In the genomic region with DNA sequence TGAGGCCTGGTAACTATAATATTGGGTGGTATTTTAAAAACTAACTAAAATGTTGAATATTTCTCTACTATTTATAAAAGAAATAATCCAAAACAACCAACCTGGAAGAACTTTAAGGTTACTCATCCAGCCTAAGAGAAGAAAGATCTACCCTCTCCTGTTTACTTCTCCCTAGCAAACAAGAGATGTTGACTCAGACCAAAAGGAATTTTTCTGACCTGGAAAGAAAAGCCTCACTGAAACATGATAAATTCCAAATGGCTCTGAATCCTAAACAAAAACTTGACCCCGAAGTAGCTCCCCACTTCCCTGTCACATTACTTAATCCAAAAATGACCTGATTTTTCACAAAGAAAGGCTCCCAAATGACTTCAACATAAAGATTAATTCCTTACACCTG, we compare ENCODE assay signal across 14 cellular contexts.
DNase-seq lines count a peak whose midpoint lies in the region; TF ChIP-seq lines count a peak whose summit lies in the region.
"Had no signal": no experiment of that assay in that cellular context is flagged by ENCODE, and none has a peak within 500 bp of the region (broad histone marks: within the 10 kb centered on the region; RNA-seq: fewer than 3 reads in every experiment).

No MANE protein-coding gene starts in this region.

- H3K4me2 ChIP-seq in BLaER1 (0 out of 2 replicates have a peak overlapping the region, but pooled peaks have one; percentile 14), mesenchymal stem cell (ENCODE audit: low read length, poor library complexity, severe bottlenecking) (no peak overlapping the region), neuronal stem cell (ENCODE audit: insufficient read depth, low read length, poor library complexity, severe bottlenecking) (no peak overlapping the region)

- no peak overlapping the region for H3K14ac ChIP-seq in mesenchymal stem cell (ENCODE audit: low read length in 2 of 2)
- no peak overlapping the region for H3K14ac ChIP-seq in neuronal stem cell (ENCODE audit: low read length)

- H3K4me3 Mint-ChIP-seq in activated CD4-positive, alpha-beta memory T cell treated with anti-CD3 and anti-CD28 coated beads for 36 hours = no peak overlapping the region
- H3K4me3 Mint-ChIP-seq: activated naive CD8-positive, alpha-beta T cell treated with anti-CD3 and anti-CD28 coated beads, Interleukin-2, amount 10 ng/mL, durations not matched to agents 7 days and 5 days; stimulated activated naive CD8-positive, alpha-beta T cell treated with anti-CD3 and anti-CD28 coated beads, Interleukin-15, Interleukin-2, amounts not matched to agents 100 ng/mL and 50 ng/mL, for 24 hours had no signal

- intact Hi-C loops in activated CD4-positive, alpha-beta memory T cell treated with anti-CD3 and anti-CD28 coated beads for 36 hours (cut with micrococcal nuclease) = no loop called here

- peaks cover 40% of the 10 kb centered on the region for H3K4me1 ChIP-seq in BLaER1
- H3K4me1 ChIP-seq in mesenchymal stem cell (ENCODE audit: control insufficient read depth, insufficient read depth, low read depth, low read length) = peaks cover 21% of the 10 kb centered on the region
- peaks cover 0 to 6% of the 10 kb centered on the region in 2 donors for H3K4me1 ChIP-seq in neuronal stem cell (ENCODE audit: control insufficient read depth in 2 of 2, insufficient read depth in 1 of 2, low read depth in 1 of 2, low read length in 2 of 2)

- H3K4ac ChIP-seq in mesenchymal stem cell (ENCODE audit: low read depth in 1 of 2, low read length in 2 of 2) = no peak overlapping the region
- no peak overlapping the region for H3K4ac ChIP-seq in neuronal stem cell (ENCODE audit: low read length)

- no peak overlapping the region for H4K8ac ChIP-seq in mesenchymal stem cell (ENCODE audit: low read length)
- H4K8ac ChIP-seq in neuronal stem cell (ENCODE audit: low read depth, low read length) = no peak overlapping the region

- DNase-seq in M059J (ENCODE audit: low read depth) (peak; percentile 74), cardiac fibroblast (ENCODE audit: low read depth in 2 of 2) (peak; percentile 41 to 46), mesenchymal stem cell (peak; percentile 79), OCI-M1 (lab: John Stamatoyannopoulos, UW) (no peak), epidermal melanocyte (ENCODE audit: insufficient read length, low spot score) (no peak), neuronal stem cell (ENCODE audit: low spot score) (no peak)
- DNase-seq in activated CD4-positive, alpha-beta memory T cell treated with anti-CD3 and anti-CD28 coated beads for 36 hours = no peak
- DNase-seq: activated naive CD8-positive, alpha-beta T cell treated with anti-CD3 and anti-CD28 coated beads, Interleukin-2, amount 10 ng/mL, durations not matched to agents 7 days and 5 days; activated T-cell treated with anti-CD3 and anti-CD28 coated beads, Interleukin-2, amount 50 U/mL, for 1 hour; hippocampal formation; left cardiac atrium had no signal

- no peaks in the 10 kb centered on the region for H3K27me3 ChIP-seq in BLaER1
- no peaks in the 10 kb centered on the region for H3K27me3 ChIP-seq in mesenchymal stem cell (ENCODE audit: control insufficient read depth in 1 of 2, insufficient read depth in 1 of 2, low read length in 2 of 2)
- no peaks in the 10 kb centered on the region for H3K27me3 ChIP-seq in neuronal stem cell (ENCODE audit: control insufficient read depth in 3 of 3, insufficient read depth in 3 of 3, low read depth in 1 of 3, low read length in 3 of 3)

- H2AK5ac ChIP-seq in mesenchymal stem cell (ENCODE audit: low read length, severe bottlenecking) (no peak overlapping the region), neuronal stem cell (ENCODE audit: low read depth, low read length) (no peak overlapping the region)

- peaks cover 7% of the 10 kb centered on the region for H3K27me3 Mint-ChIP-seq in activated CD4-positive, alpha-beta memory T cell treated with anti-CD3 and anti-CD28 coated beads for 36 hours
- H3K27me3 Mint-ChIP-seq: stimulated activated naive CD8-positive, alpha-beta T cell treated with anti-CD3 and anti-CD28 coated beads, Interleukin-15, Interleukin-2, amounts not matched to agents 100 ng/mL and 50 ng/mL, for 24 hours had no signal

- H3K27ac ChIP-seq in BLaER1 = no peak overlapping the region
- H3K27ac ChIP-seq in mesenchymal stem cell (ENCODE audit: low read length, poor library complexity, severe bottlenecking) = peak overlapping the region; percentile 45
- no peak overlapping the region for H3K27ac ChIP-seq in neuronal stem cell (replicated peaks; ENCODE audit: low read length)
- H3K27ac ChIP-seq: HL-60 had no signal

- H2BK15ac ChIP-seq in mesenchymal stem cell (ENCODE audit: low read depth, poor library complexity, severe bottlenecking) (no peak overlapping the region), neuronal stem cell (ENCODE audit: low read length) (no peak overlapping the region)

- no peaks in the 10 kb centered on the region for H3K9me3 ChIP-seq in BLaER1
- H3K9me3 ChIP-seq in mesenchymal stem cell (ENCODE audit: control insufficient read depth, low read length) = no peaks in the 10 kb centered on the region
- no peaks in the 10 kb centered on the region for H3K9me3 ChIP-seq in neuronal stem cell (replicated peaks in 1 of 2; ENCODE audit: control insufficient read depth in 2 of 2, insufficient read depth in 1 of 2, low read depth in 1 of 2, low read length in 2 of 2)

- H3K36me3 ChIP-seq in BLaER1 = 0 out of 2 replicates have a peak, but pooled peaks cover 7% of the 10 kb centered on the region
- no peaks in the 10 kb centered on the region for H3K36me3 ChIP-seq in mesenchymal stem cell (ENCODE audit: control insufficient read depth in 1 of 2, insufficient read depth in 2 of 2, low read depth in 1 of 2, low read length in 2 of 2)
- no peaks in the 10 kb centered on the region for H3K36me3 ChIP-seq in neuronal stem cell (replicated peaks in 1 of 2; ENCODE audit: control insufficient read depth in 2 of 2, insufficient read depth in 2 of 2, low read length in 2 of 2)

- H2BK120ac ChIP-seq in mesenchymal stem cell (ENCODE audit: low read depth, low read length) (no peak overlapping the region), neuronal stem cell (ENCODE audit: low read depth, low read length) (no peak overlapping the region)

- H4K20me1 ChIP-seq in BLaER1 = peaks cover 99% of the 10 kb centered on the region

- CTCF ChIA-PET in activated CD4-positive, alpha-beta memory T cell treated with anti-CD3 and anti-CD28 coated beads for 36 hours (lab: Charles Lee) = no interaction called here

- no peaks in the 10 kb centered on the region for H3K9me3 Mint-ChIP-seq in activated CD4-positive, alpha-beta memory T cell treated with anti-CD3 and anti-CD28 coated beads for 36 hours
- H3K9me3 Mint-ChIP-seq: activated naive CD8-positive, alpha-beta T cell treated with anti-CD3 and anti-CD28 coated beads, Interleukin-2, amount 10 ng/mL, durations not matched to agents 7 days and 5 days; stimulated activated naive CD8-positive, alpha-beta T cell treated with anti-CD3 and anti-CD28 coated beads, Interleukin-15, Interleukin-2, amounts not matched to agents 100 ng/mL and 50 ng/mL, for 24 hours had no signal

- H3K79me1 ChIP-seq in mesenchymal stem cell (replicated peaks; ENCODE audit: low read length, poor library complexity, severe bottlenecking) (peaks cover 9% of the 10 kb centered on the region), neuronal stem cell (ENCODE audit: low read depth, low read length) (peaks cover 2% of the 10 kb centered on the region)

- no peak overlapping the region for H2BK5ac ChIP-seq in mesenchymal stem cell (ENCODE audit: low read depth, low read length, poor library complexity, severe bottlenecking)
- H2BK5ac ChIP-seq in neuronal stem cell (ENCODE audit: low read length) = no peak overlapping the region

- H2AFZ ChIP-seq in mesenchymal stem cell (ENCODE audit: low read depth, low read length) (no peak overlapping the region), neuronal stem cell (ENCODE audit: low read length) (no peak overlapping the region)

- H3K4me3 ChIP-seq in BLaER1 (no peak overlapping the region), cardiac fibroblast (replicated peaks in 1 of 2; ENCODE audit: low read depth in 2 of 2, low read length in 2 of 2) (no peak overlapping the region), mesenchymal stem cell (ENCODE audit: insufficient read depth in 1 of 2, low read depth in 1 of 2, low read length in 2 of 2) (no peak overlapping the region), neuronal stem cell (ENCODE audit: low read length in 2 of 2) (no peak overlapping the region)

- WGBS in mesenchymal stem cell = 0% methylated on average over 1 of the region's 1 CpG
- WGBS in neuronal stem cell (ENCODE audit: extremely low coverage in 2 of 2, insufficient read length in 2 of 2, insufficient replicate concordance in 1 of 2), 2 donors = no CpG with 5 or more reads among the region's 1 CpG

- H2BK12ac ChIP-seq in mesenchymal stem cell (ENCODE audit: low read length in 2 of 2) (no peak overlapping the region), neuronal stem cell (ENCODE audit: low read length) (no peak overlapping the region)

- TF ChIP-seq CTCF in cardiac fibroblast (IDR thresholded peaks at IDR 0.05; ENCODE audit: low read depth, low read length) = no peak

- H3K9ac ChIP-seq in BLaER1 (no peak overlapping the region), mesenchymal stem cell (ENCODE audit: low read length) (no peak overlapping the region), neuronal stem cell (ENCODE audit: low read depth, low read length, poor library complexity) (no peak overlapping the region)

- POLR2A ChIA-PET in activated CD4-positive, alpha-beta memory T cell treated with anti-CD3 and anti-CD28 coated beads for 36 hours (lab: Charles Lee) = no interaction called here

- H3K36me3 Mint-ChIP-seq in activated CD4-positive, alpha-beta memory T cell treated with anti-CD3 and anti-CD28 coated beads for 36 hours = no peaks in the 10 kb centered on the region
- H3K36me3 Mint-ChIP-seq: activated naive CD8-positive, alpha-beta T cell treated with anti-CD3 and anti-CD28 coated beads, Interleukin-2, amount 10 ng/mL, durations not matched to agents 7 days and 5 days had no signal

- no peak overlapping the region for H3K23ac ChIP-seq in mesenchymal stem cell (ENCODE audit: low read length in 2 of 2)
- H3K23ac ChIP-seq in neuronal stem cell (ENCODE audit: low read depth, low read length, poor library complexity) = no peak overlapping the region

- H3K27ac Mint-ChIP-seq in activated CD4-positive, alpha-beta memory T cell treated with anti-CD3 and anti-CD28 coated beads for 36 hours = no peak overlapping the region
- H3K27ac Mint-ChIP-seq: activated naive CD8-positive, alpha-beta T cell treated with anti-CD3 and anti-CD28 coated beads, Interleukin-2, amount 10 ng/mL, durations not matched to agents 7 days and 5 days; stimulated activated naive CD8-positive, alpha-beta T cell treated with anti-CD3 and anti-CD28 coated beads, Interleukin-15, Interleukin-2, amounts not matched to agents 100 ng/mL and 50 ng/mL, for 24 hours had no signal

- H3K18ac ChIP-seq in mesenchymal stem cell (ENCODE audit: low read depth in 1 of 2, low read length in 2 of 2) (no peak overlapping the region), neuronal stem cell (ENCODE audit: low read length) (no peak overlapping the region)

- no peak overlapping the region for H4K91ac ChIP-seq in mesenchymal stem cell (ENCODE audit: low read length)
- H4K91ac ChIP-seq in neuronal stem cell (ENCODE audit: low read depth, low read length, poor library complexity) = no peak overlapping the region

- no peaks in the 10 kb centered on the region for H3K4me1 Mint-ChIP-seq in activated CD4-positive, alpha-beta memory T cell treated with anti-CD3 and anti-CD28 coated beads for 36 hours (ENCODE audit: low read depth)

Comparison
In these comparisons a context has a peak if more than half of its experiments do, and no peak if none do; other contexts are left out.
1. DNase-seq: peak in M059J (single experiment), cardiac fibroblast (2 of 2) and mesenchymal stem cell (single experiment); none in OCI-M1 (single experiment), epidermal melanocyte (single experiment), activated CD4-positive, alpha-beta memory T cell treated with anti-CD3 and anti-CD28 coated beads for 36 hours (single experiment) and neuronal stem cell (single experiment).